Comparison of ENCODE assay signal across 8 cellular contexts in genomic region chr17:40218740-40219072, GRCh38. TPM values are rescaled to one million over a fixed set of nuclear protein-coding genes. Genes with fewer than 3 reads are reported as not detected.
DNase-seq lines count a peak whose midpoint lies in the region; ATAC-seq and TF ChIP-seq lines count a peak whose summit lies in the region.

No MANE protein-coding gene starts in this region.

- H3K9me3 ChIP-seq in SU-DHL-6 (ENCODE audit: insufficient read depth, low read length): no peaks in the 10 kb centered on the region
- H3K9me3 ChIP-seq in upper lobe of left lung: no peaks in the 10 kb centered on the region

- 0 out of 2 replicates have a peak, but pooled peaks cover 4% of the 10 kb centered on the region for H3F3A ChIP-seq in SU-DHL-6 (ENCODE audit: insufficient read depth)

- intact Hi-C loops in left ventricle myocardium superior (cut with micrococcal nuclease): no loop called here
- intact Hi-C loops in posterior vena cava (cut with DNase I): loop anchor here (10.0 kb wide), 2 partner anchors 56 to 136 kb away; no protein-coding TSS in a partner anchor

- H3K36me3 ChIP-seq in BJ (ENCODE audit: control insufficient read depth, insufficient read depth, low read length): no peaks in the 10 kb centered on the region
- H3K36me3 ChIP-seq in SU-DHL-6 (ENCODE audit: low read length): no peaks in the 10 kb centered on the region
- no peaks in the 10 kb centered on the region for H3K36me3 ChIP-seq in upper lobe of left lung

- H3K4me1 ChIP-seq in upper lobe of left lung: peaks cover 14 to 24% (median 15%) of the 10 kb centered on the region in 4 donors

- peak; percentile 33 for ATAC-seq in GM19397 (IDR thresholded peaks at IDR 0.05; ENCODE audit: unreplicated experiment)
- ATAC-seq in left ventricle myocardium superior: peak; percentile 3
- peak; percentile 38 to 48 for ATAC-seq in upper lobe of left lung (ENCODE audit: low FRiP score in 2 of 2)

- peak overlapping the region; percentile 34 for H3K4me3 ChIP-seq in BJ (ENCODE audit: low read depth, low read length)
- H3K4me3 ChIP-seq in SU-DHL-6 (ENCODE audit: insufficient read depth, low read length, poor library complexity, severe bottlenecking): peak overlapping the region; percentile 100
- H3K4me3 ChIP-seq in upper lobe of left lung: peak overlapping the region; percentile 3 to 85 (median 68)

- POLR2A ChIA-PET in BJ (lab: Charles Lee): interaction anchor here (0.7 to 1.4 kb wide), 3 partner anchors 10 to 85 kb away, joined by 3 to 17 read pairs (median 5); no protein-coding TSS in a partner anchor

- peak overlapping the region; percentile 76 for H3K9ac ChIP-seq in SU-DHL-6 (ENCODE audit: low read length)

- H3K79me2 ChIP-seq in SU-DHL-6 (ENCODE audit: insufficient read depth, low read length): peaks cover 27% of the 10 kb centered on the region

- peak overlapping the region; percentile 61 for H3K27ac ChIP-seq in SU-DHL-6 (ENCODE audit: low read depth, low read length)
- peak overlapping the region; percentile 90 to 97 (median 96) for H3K27ac ChIP-seq in upper lobe of left lung

- DNase-seq in BJ (ENCODE audit: low read depth) (no peak), LHCN-M2 (ENCODE audit: low read depth) (peak; percentile 64), amygdala (lab: John Stamatoyannopoulos, UW) (peak in 53 of 56 donors; percentile 24 to 93 (median 69)), left ventricle myocardium superior (peak; percentile 58), posterior vena cava (ENCODE audit: low spot score) (peak; percentile 89), upper lobe of left lung (peak in 1 of 2 donors; percentile 74)

- WGBS in upper lobe of left lung, 2 donors: 6 to 11% methylated on average over 13 of the region's 13 CpGs

- CTCF ChIA-PET in BJ (lab: Yijun Ruan, JAX): interaction anchor here (0.9 to 1.9 kb wide), 6 partner anchors 9 to 258 kb away, joined by 3 to 8 read pairs (median 5); no protein-coding TSS in a partner anchor

- TF ChIP-seq EP300 in upper lobe of left lung (IDR thresholded peaks at IDR 0.05): no peak

- peak overlapping the region; percentile 84 for H2AFZ ChIP-seq in SU-DHL-6 (ENCODE audit: low read depth, low read length, severe bottlenecking)

- H3K27me3 ChIP-seq in BJ (ENCODE audit: control insufficient read depth, insufficient read depth, low read length): no peaks in the 10 kb centered on the region
- no peaks in the 10 kb centered on the region for H3K27me3 ChIP-seq in SU-DHL-6 (ENCODE audit: low read length)
- no peaks in the 10 kb centered on the region for H3K27me3 ChIP-seq in upper lobe of left lung

- H3K9me2 ChIP-seq in SU-DHL-6 (replicated peaks; ENCODE audit: insufficient read depth, low read length): no peaks in the 10 kb centered on the region

- H4K20me1 ChIP-seq in SU-DHL-6 (ENCODE audit: low read depth, low read length): no peaks in the 10 kb centered on the region

- H3K4me2 ChIP-seq in SU-DHL-6 (ENCODE audit: low read depth, low read length, poor library complexity, severe bottlenecking): peak overlapping the region; percentile 76

- peak in 1 of 4 donors; percentile 17 for TF ChIP-seq POLR2A in upper lobe of left lung (IDR thresholded peaks at IDR 0.05)

- no peak for TF ChIP-seq CTCF in BJ (IDR thresholded peaks at IDR 0.05; ENCODE audit: insufficient read depth, low read depth, low read length)
- TF ChIP-seq CTCF in SU-DHL-6 (IDR thresholded peaks at IDR 0.05; ENCODE audit: insufficient read depth, low read length, poor library complexity, severe bottlenecking): no peak
- TF ChIP-seq CTCF in upper lobe of left lung (IDR thresholded peaks at IDR 0.05): no peak

RNA-seq across cellular contexts. Expression of gene WIPF2, which starts 0.4 kb away (rescaled TPM):
- 7.9 and 8.1 TPM in 2 replicates for polyA plus RNA-seq in BJ (2011; rRNA removed)
- 6.6 and 7.1 TPM in 2 replicates for polyA minus RNA-seq in BJ (2011; rRNA and poly(A)+ RNA removed)
- total RNA-seq in LHCN-M2 (2014; rRNA removed) (4.6 and 4.9 TPM in 2 replicates), left ventricle myocardium superior (11.3 TPM), posterior vena cava (10 to 100 TPM; 24.8 to 28.9 TPM), upper lobe of left lung (10 to 100 TPM; 19.9 to 39.8 (median 26.2) TPM)
- polyA plus RNA-seq in LHCN-M2 (2012): 18.6 TPM

RNA-seq across cellular contexts. Expression of gene RAPGEFL1, which starts 41.4 kb away (rescaled TPM):
- polyA plus RNA-seq in BJ (2011; rRNA removed): 2.3 and 3.8 TPM in 2 replicates
- polyA minus RNA-seq in BJ (2011; rRNA and poly(A)+ RNA removed): 2.7 and 3.6 TPM in 2 replicates
- total RNA-seq in LHCN-M2 (2014; rRNA removed) (0.98 and 1.6 TPM in 2 replicates), left ventricle myocardium superior (3.8 TPM), posterior vena cava (1 to 10 TPM; 4.5 to 5.2 TPM), upper lobe of left lung (10 to 100 TPM in 4 of 6 donors, 1 to 10 TPM in 2; 7.6 to 44.0 (median 13.5) TPM)
- 1.3 TPM for polyA plus RNA-seq in LHCN-M2 (2012)

Comparison
In these comparisons a context has a peak if more than half of its experiments do, and no peak if none do; other contexts are left out.
1. H3K4me3 ChIP-seq: peak in every context shown above with its lines; median percentile 100 in SU-DHL-6; 68 in upper lobe of left lung; 34 in BJ.